ENCODE assay signal across 17 cellular contexts in genomic region chrX:8657883-8658282, GRCh38.
"Had no signal": no experiment of that assay in that cellular context is flagged by ENCODE, and none has a peak within 500 bp of the region (broad histone marks: within the 10 kb centered on the region; RNA-seq: fewer than 3 reads in every experiment).

No MANE protein-coding gene starts in this region.

- H3K27ac ChIP-seq: foreskin keratinocyte, left lung, WERI-Rb-1 had no signal

- H3K4me3 ChIP-seq: left lung, lung had no signal

- ATAC-seq: activated T-helper 17 cell treated with anti-CD3 and anti-CD28 coated beads, Interleukin-2, amount 50 U/mL, for 72 hours; foreskin keratinocyte; left lung; naive thymus-derived CD4-positive, alpha-beta T cell; T-helper 17 cell had no signal

- DNase-seq: activated CD4-positive, CD25-positive, alpha-beta regulatory T cell treated with anti-CD3 and anti-CD28 coated beads, Interleukin-2, amount 50 U/mL, for 72 hours; activated naive CD4-positive, alpha-beta T cell treated with Interleukin-2 at 50 U/mL for 16 hours; activated naive CD8-positive, alpha-beta T cell treated with anti-CD3 and anti-CD28 coated beads for 36 hours; activated T-cell treated with anti-CD3 and anti-CD28 coated beads, Interleukin-2, amount 50 U/mL, for 1 hour; central memory CD4-positive, alpha-beta T cell; dermis blood vessel endothelial cell; effector CD8-positive, alpha-beta T cell; foreskin keratinocyte; kidney; left lung; naive thymus-derived CD4-positive, alpha-beta T cell; stimulated activated CD4-positive, alpha-beta T cell treated with anti-CD3 and anti-CD28 coated beads, Interleukin-4, amount 100 ng/mL, for 24 hours; stimulated activated naive CD4-positive, alpha-beta T cell treated with Interleukin-2 at 50 U/mL for 16 hours; T-helper 17 cell; WERI-Rb-1 had no signal

- H3K4me1 ChIP-seq: foreskin keratinocyte, left lung had no signal

- H3K27me3 ChIP-seq: foreskin keratinocyte, left lung had no signal

- H3K9me3 ChIP-seq: left lung had no signal

- H3K36me3 ChIP-seq: left lung, WERI-Rb-1 had no signal
